ENCODE assay signal across 16 cellular contexts in genomic region chr10:109592391-109592790, GRCh38.
DNase-seq lines count a peak whose midpoint lies in the region; ATAC-seq and TF ChIP-seq lines count a peak whose summit lies in the region.
"Had no signal": no experiment of that assay in that cellular context is flagged by ENCODE, and none has a peak within 500 bp of the region (broad histone marks: within the 10 kb centered on the region; RNA-seq: fewer than 3 reads in every experiment).

No MANE protein-coding gene starts in this region.

- intact Hi-C loops in PC-3 (cut with micrococcal nuclease): no loop called here
- intact Hi-C loops in Caco-2 (cut with micrococcal nuclease; ENCODE audit: unreplicated experiment): no loop called here

- H3K4me3 ChIP-seq in PC-3 (ENCODE audit: low read length): no peak overlapping the region
- no peak overlapping the region for H3K4me3 ChIP-seq in Caco-2 (ENCODE audit: low read depth, low read length)
- H3K4me3 ChIP-seq: BLaER1 treated with 17β-estradiol and CSF1 and Interleukin-3, amounts not matched to agents 10 nM and 100 nM; K562 had no signal

- H3K36me3 Mint-ChIP-seq in Caco-2 (ENCODE audit: insufficient read depth, unreplicated experiment): no peaks in the 10 kb centered on the region
- H3K36me3 Mint-ChIP-seq: CD4-positive, CD25-positive, alpha-beta regulatory T cell had no signal

- BruUV-seq in PC-3 (replicated peaks; lab: Mats Ljungman, UMichigan) (no TSS peak), Caco-2 (replicated peaks; lab: Mats Ljungman, UMichigan) (no TSS peak)

- H3K27me3 ChIP-seq in PC-3 (ENCODE audit: low read length) (no peaks in the 10 kb centered on the region), Caco-2 (replicated peaks; ENCODE audit: control insufficient read depth, insufficient read depth, low read length) (no peaks in the 10 kb centered on the region)
- H3K27me3 ChIP-seq: BLaER1 treated with 17β-estradiol and CSF1 and Interleukin-3, amounts not matched to agents 10 nM and 100 nM had no signal

- H3K9me3 Mint-ChIP-seq in Caco-2 (ENCODE audit: unreplicated experiment): peaks cover 20% of the 10 kb centered on the region

- peak overlapping the region; percentile 28; the same call in 1 of the 2 replicates for H3K4me2 ChIP-seq in PC-3 (ENCODE audit: low read length)
- H3K4me2 ChIP-seq: BLaER1 treated with 17β-estradiol and CSF1 and Interleukin-3, amounts not matched to agents 10 nM and 100 nM had no signal

- no peaks in the 10 kb centered on the region for H3K4me1 Mint-ChIP-seq in Caco-2 (ENCODE audit: low read depth, unreplicated experiment)
- H3K4me1 Mint-ChIP-seq: CD4-positive, CD25-positive, alpha-beta regulatory T cell had no signal

- no peaks in the 10 kb centered on the region for H3F3A ChIP-seq in PC-3 (ENCODE audit: low read length, unreplicated experiment)

- H3K9ac ChIP-seq in PC-3 (ENCODE audit: low read length): no peak overlapping the region
- H3K9ac ChIP-seq: BLaER1 treated with 17β-estradiol and CSF1 and Interleukin-3, amounts not matched to agents 10 nM and 100 nM had no signal

- no peak overlapping the region for H3K27ac Mint-ChIP-seq in Caco-2 (ENCODE audit: unreplicated experiment)
- H3K27ac Mint-ChIP-seq: CD4-positive, CD25-positive, alpha-beta regulatory T cell had no signal

- CTCF ChIA-PET in PC-3 (lab: Charles Lee) (no interaction called here), Caco-2 (lab: Charles Lee) (no interaction called here)

- in situ Hi-C loops in ACHN (cut with HindIII; ENCODE audit: low pct_ligation_motif_present, low pct_unique_long_range_greater_than_20kb, low sequenced_read_pairs): no loop called here

- TF ChIP-seq CTCF in PC-3 (conservative IDR thresholded peaks at IDR 0.05; ENCODE audit: low read depth, low read length) (no peak), Caco-2 (IDR thresholded peaks at IDR 0.05; ENCODE audit: insufficient read depth in 1 of 2, low read depth in 1 of 2, low read length in 1 of 2, severe bottlenecking in 1 of 2, unreplicated experiment in 1 of 2) (no peak)

- H3K4me1 ChIP-seq in PC-3 (ENCODE audit: insufficient read depth, low read length) (peaks cover 23% of the 10 kb centered on the region), Caco-2 (no peaks in the 10 kb centered on the region)
- H3K4me1 ChIP-seq: BLaER1 treated with 17β-estradiol and CSF1 and Interleukin-3, amounts not matched to agents 10 nM and 100 nM had no signal

- H3K36me3 ChIP-seq in PC-3 (ENCODE audit: low read depth, low read length) (no peaks in the 10 kb centered on the region), Caco-2 (ENCODE audit: control insufficient read depth, insufficient read depth, low read length) (no peaks in the 10 kb centered on the region)
- H3K36me3 ChIP-seq: BLaER1 treated with 17β-estradiol and CSF1 and Interleukin-3, amounts not matched to agents 10 nM and 100 nM had no signal

- POLR2A ChIA-PET in PC-3 (lab: Charles Lee; ENCODE audit: unreplicated experiment) (no interaction called here), Caco-2 (lab: Charles Lee) (no interaction called here)

- no peaks in the 10 kb centered on the region for H3K9me2 ChIP-seq in PC-3 (replicated peaks; ENCODE audit: low read length)

- H3K27me3 Mint-ChIP-seq in Caco-2 (ENCODE audit: insufficient read depth, unreplicated experiment): peaks cover 8% of the 10 kb centered on the region

- H2AFZ ChIP-seq in PC-3 (ENCODE audit: low read length): no peak overlapping the region

- ATAC-seq in PC-3 (peak; percentile 18; the same call in 1 of the 2 replicates), HG03135 (IDR thresholded peaks at IDR 0.05; ENCODE audit: unreplicated experiment) (no peak)
- ATAC-seq: K562 had no signal

- peak; percentile 5 for DNase-seq in ACHN
- DNase-seq in HCEC 1CT: peak; percentile 87
- peak; percentile 73 for DNase-seq in PC-3
- peak; percentile 10 for DNase-seq in kidney tubule cell (ENCODE audit: low spot score)
- DNase-seq in caudate nucleus (lab: John Stamatoyannopoulos, UW): no peak
- no peak for DNase-seq in Caco-2
- DNase-seq: 8988T; Calu3; CD4-positive, CD25-positive, alpha-beta regulatory T cell; DMS79; GDM1; GOT3; H9 had no signal

- H3K27ac ChIP-seq in PC-3 (ENCODE audit: low read length) (no peak overlapping the region), caudate nucleus (ENCODE audit: low read depth, low read length) (no peak overlapping the region)
- H3K27ac ChIP-seq: BLaER1 treated with 17β-estradiol and CSF1 and Interleukin-3, amounts not matched to agents 10 nM and 100 nM had no signal

- H3K9me3 ChIP-seq in PC-3 (ENCODE audit: low read length): no peaks in the 10 kb centered on the region
- no peaks in the 10 kb centered on the region for H3K9me3 ChIP-seq in Caco-2

- H3K4me3 Mint-ChIP-seq in Caco-2 (ENCODE audit: unreplicated experiment): no peak overlapping the region
- H3K4me3 Mint-ChIP-seq: CD4-positive, CD25-positive, alpha-beta regulatory T cell; H9 had no signal

- H4K20me1 ChIP-seq in PC-3 (ENCODE audit: low read length): no peaks in the 10 kb centered on the region
- H4K20me1 ChIP-seq: BLaER1 treated with 17β-estradiol and CSF1 and Interleukin-3, amounts not matched to agents 10 nM and 100 nM had no signal

- H3K79me2 ChIP-seq in PC-3 (ENCODE audit: low read length): no peaks in the 10 kb centered on the region

Comparison
In these comparisons a context has a peak if more than half of its experiments do, and no peak if none do; other contexts are left out.
1. DNase-seq: peak in ACHN (single experiment), HCEC 1CT (single experiment), PC-3 (single experiment) and kidney tubule cell (single experiment); none in caudate nucleus (0 of 61) and Caco-2 (0 of 2).